ENCODE assay signal across 1 cellular context in genomic region chr16:71214771-71215381, GRCh38.
TF ChIP-seq lines count a peak whose summit lies in the region.

No MANE protein-coding gene starts in this region.

TF ChIP-seq in GM12878, 131 proteins besides CTCF, POLR2A, EP300 and RAD21 (continued from another document):
- TF ChIP-seq NKRF (conservative IDR thresholded peaks at IDR 0.05): no peak
